Comparison of ENCODE assay signal across 19 cellular contexts in the genomic region with DNA sequence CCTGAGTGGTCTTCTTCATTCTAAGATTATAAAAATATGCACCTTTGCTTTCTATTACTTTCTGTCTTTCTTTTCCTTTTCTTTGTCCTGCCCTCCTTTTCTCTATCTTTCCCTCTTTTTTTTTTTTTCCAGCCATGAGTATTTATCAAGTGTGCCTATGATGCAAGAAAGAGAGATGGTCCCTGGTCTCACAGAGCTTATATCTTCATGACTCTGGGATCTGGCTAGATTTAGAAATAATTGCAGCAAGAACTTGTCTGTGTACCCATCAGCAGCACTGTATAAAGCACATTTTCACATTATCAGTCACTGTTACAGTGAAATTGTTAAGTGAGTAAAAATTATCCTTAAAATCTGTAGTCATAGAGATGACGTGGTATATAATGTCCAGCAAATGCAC. TPM values are rescaled to one million over a fixed set of nuclear protein-coding genes. Genes with fewer than 3 reads are reported as not detected.
DNase-seq lines count a peak whose midpoint lies in the region; ATAC-seq and TF ChIP-seq lines count a peak whose summit lies in the region.
"Had no signal": no experiment of that assay in that cellular context is flagged by ENCODE, and none has a peak within 500 bp of the region (broad histone marks: within the 10 kb centered on the region; RNA-seq: fewer than 3 reads in every experiment).

No MANE protein-coding gene starts in this region.

- TF ChIP-seq CTCF in AG10803 (conservative IDR thresholded peaks at IDR 0.05; ENCODE audit: low read length) (no peak), HFFc6 (IDR thresholded peaks at IDR 0.05) (no peak), osteoblast (IDR thresholded peaks at IDR 0.05; ENCODE audit: extremely low read depth, low read depth, low read length) (no peak)

- H3K4me3 Mint-ChIP-seq in HFFc6, result no peak overlapping the region
- H3K4me3 Mint-ChIP-seq: H9 had no signal

- no peaks in the 10 kb centered on the region for H4K20me1 ChIP-seq in osteoblast (ENCODE audit: insufficient read depth, low read length)

- peaks cover 25% of the 10 kb centered on the region for H3K4me1 ChIP-seq in osteoblast (ENCODE audit: insufficient read depth, low read length)
- H3K4me1 ChIP-seq: BE2C had no signal

- H3K27me3 ChIP-seq in osteoblast (ENCODE audit: insufficient read depth, low read length), result no peaks in the 10 kb centered on the region

- H3K4me2 ChIP-seq in osteoblast (ENCODE audit: insufficient read depth, low read length), result no peak overlapping the region
- H3K4me2 ChIP-seq: KMS-11 had no signal

- no peaks in the 10 kb centered on the region for H3K36me3 ChIP-seq in osteoblast (ENCODE audit: insufficient read depth, low read length)
- H3K36me3 ChIP-seq: BE2C had no signal

- H2AFZ ChIP-seq in osteoblast (ENCODE audit: low read length), result no peak overlapping the region

- H3K9me3 Mint-ChIP-seq in HFFc6, result peaks cover 20% of the 10 kb centered on the region

- peaks cover 50% of the 10 kb centered on the region for H3K4me1 Mint-ChIP-seq in HFFc6 (ENCODE audit: low read depth)

- H3K9me3 ChIP-seq in osteoblast (ENCODE audit: low read depth, low read length), result no peaks in the 10 kb centered on the region
- H3K9me3 ChIP-seq: BE2C had no signal

- peak overlapping the region; percentile 98 for H3K27ac Mint-ChIP-seq in HFFc6
- H3K27ac Mint-ChIP-seq: H9 had no signal

- ATAC-seq in HG03025 (IDR thresholded peaks at IDR 0.05; ENCODE audit: low FRiP score, unreplicated experiment), result no peak

- H3K27me3 Mint-ChIP-seq in HFFc6 (ENCODE audit: insufficient read depth), result peaks cover 1% of the 10 kb centered on the region; the same call in 1 of the 2 replicates

- no peaks in the 10 kb centered on the region for H3K79me2 ChIP-seq in osteoblast (ENCODE audit: insufficient read depth, low read length)

- H3K27ac ChIP-seq in epithelial cell of prostate, result peak overlapping the region; percentile 92
- H3K27ac ChIP-seq in osteoblast (ENCODE audit: low read depth, low read length), result peak overlapping the region; percentile 98
- H3K27ac ChIP-seq: KMS-11, RWPE1 had no signal

- no peak overlapping the region for H3K4me3 ChIP-seq in AG10803 (ENCODE audit: low read length)
- no peak overlapping the region for H3K4me3 ChIP-seq in osteoblast (ENCODE audit: insufficient read depth, low read length)

- peak; percentile 54 for DNase-seq in AG10803 (ENCODE audit: low read depth)
- no peak for DNase-seq in HFFc6
- no peak for DNase-seq in epithelial cell of prostate (ENCODE audit: low read depth, low spot score)
- DNase-seq in osteoblast (ENCODE audit: insufficient read length, low spot score, missing footprints), result no peak
- DNase-seq in activated CD8-positive, alpha-beta memory T cell treated with anti-CD3 and anti-CD28 coated beads, Interleukin-2, amount 50 U/mL, for 4 hours, result no peak
- no peak for DNase-seq in Ammon's horn (ENCODE audit: low spot score)
- DNase-seq: BE2C, EL, GF-D8, H9, NCI-H1105, NCI-H146, NCI-H2029, NCI-H2227 treated with DMSO at 0.1 percent for 48 hours, NCI-H510A, SIG-M5 had no signal

- peaks cover 46% of the 10 kb centered on the region for H3K36me3 Mint-ChIP-seq in HFFc6 (ENCODE audit: low read depth)

RNA-seq across cellular contexts. Expression of a gene that starts 31.6 kb away (rescaled TPM):
- total RNA-seq in HFFc6 (2021; fragmentation: NEBNext Ultra II Directional; extraction: Animal tissue kit (Norgen Biotek cat#: 25700)), result 100 to 1,000 TPM; 669 to 813 (median 715) TPM
- total RNA-seq in osteoblast, result 417 and 480 TPM in 2 replicates
